16 cellular contexts compared by ENCODE assay signal in genomic region chr16:58510776-58511628, GRCh38. TPM values are rescaled to one million over a fixed set of nuclear protein-coding genes. Genes with fewer than 3 reads are reported as not detected.
A peak's percentile ranks its signal among the peaks of the same experiment; 100 is the strongest.
DNase-seq lines count a peak whose midpoint lies in the region; TF ChIP-seq lines count a peak whose summit lies in the region.
"Had no signal": no experiment of that assay in that cellular context is flagged by ENCODE, and none has a peak within 500 bp of the region (broad histone marks: within the 10 kb centered on the region; RNA-seq: fewer than 3 reads in every experiment).

No MANE protein-coding gene starts in this region.

- peaks cover 65% of the 10 kb centered on the region for H3K36me3 Mint-ChIP-seq in Caco-2 (ENCODE audit: insufficient read depth, unreplicated experiment)
- peaks cover 24% of the 10 kb centered on the region for H3K36me3 Mint-ChIP-seq in endodermal cell (ENCODE audit: low read depth)
- H3K36me3 Mint-ChIP-seq in T-helper 2 cell treated with Interferon-gamma antibody and Interleukin-4, amounts not matched to agents 5 μg/mL and 100 μg/mL, for 36 hours (ENCODE audit: low read depth), result peaks cover 4% of the 10 kb centered on the region

- H3K4me3 ChIP-seq in Caco-2 (ENCODE audit: low read depth, low read length) (no peak overlapping the region), HEK293 (ENCODE audit: low read depth, low read length) (no peak overlapping the region), endodermal cell (ENCODE audit: low read length) (no peak overlapping the region)
- H3K4me3 ChIP-seq: body of pancreas, coronary artery, right lobe of liver, SK-N-MC, vagina had no signal

- no peak overlapping the region for H3K9ac ChIP-seq in endodermal cell (ENCODE audit: extremely low read depth, low read length, poor library complexity, severe bottlenecking)
- H3K9ac ChIP-seq: KMS-11 had no signal

- intact Hi-C loops in Caco-2 (cut with micrococcal nuclease; ENCODE audit: unreplicated experiment), result no loop called here
- intact Hi-C loops in posterior vena cava (cut with DNase I), result loop anchor here in 1 of 2 donors (10.0 kb wide), 1 partner anchor 124 kb away; no protein-coding TSS in a partner anchor

- H3K9me3 Mint-ChIP-seq in Caco-2 (ENCODE audit: unreplicated experiment), result no peaks in the 10 kb centered on the region
- no peaks in the 10 kb centered on the region for H3K9me3 Mint-ChIP-seq in endodermal cell
- H3K9me3 Mint-ChIP-seq in T-helper 2 cell treated with Interferon-gamma antibody and Interleukin-4, amounts not matched to agents 5 μg/mL and 100 μg/mL, for 36 hours, result no peaks in the 10 kb centered on the region
- H3K9me3 Mint-ChIP-seq: activated naive CD4-positive, alpha-beta T cell treated with anti-CD3 and anti-CD28 coated beads, Interleukin-2, amount 50 U/mL, for 24 hours had no signal

- CTCF ChIA-PET in Caco-2 (lab: Charles Lee) (interaction anchor here (0.6 to 2.1 kb wide), 3 partner anchors 11 to 144 kb away, joined by 3 to 9 read pairs (median 3); partner anchors contain the start of gene NDRG4), HEK293 (lab: Yijun Ruan, JAX) (interaction anchor here (0.6 to 2.5 kb wide), 16 partner anchors 9 to 260 kb away, joined by 3 to 12 read pairs (median 4); partner anchors contain the start of gene NDRG4)

- H3K36me3 ChIP-seq in Caco-2 (ENCODE audit: control insufficient read depth, insufficient read depth, low read length), result no peaks in the 10 kb centered on the region
- H3K36me3 ChIP-seq in HEK293 (ENCODE audit: control insufficient read depth in 2 of 2, insufficient read depth in 1 of 2, low read length in 2 of 2), result peaks cover 0 to 9% of the 10 kb centered on the region in 2 experiments; a peak in 1 of 3 replicates
- H3K36me3 ChIP-seq in endodermal cell (ENCODE audit: control insufficient read depth, insufficient read depth, low read length), result peaks cover 32% of the 10 kb centered on the region
- H3K36me3 ChIP-seq: neutrophil, right lobe of liver, vagina had no signal

- no peak for TF ChIP-seq CTCF in Caco-2 (IDR thresholded peaks at IDR 0.05; ENCODE audit: insufficient read depth in 1 of 2, low read depth in 1 of 2, low read length in 1 of 2, severe bottlenecking in 1 of 2, unreplicated experiment in 1 of 2)
- no peak for TF ChIP-seq CTCF in HEK293 (tag by site-specific recombination; IDR thresholded peaks at IDR 0.05)
- no peak for TF ChIP-seq CTCF in endodermal cell (conservative IDR thresholded peaks at IDR 0.05)

- H3K27me3 ChIP-seq in Caco-2 (replicated peaks; ENCODE audit: control insufficient read depth, insufficient read depth, low read length) (no peaks in the 10 kb centered on the region), endodermal cell (ENCODE audit: control insufficient read depth, insufficient read depth, low read length, poor library complexity, severe bottlenecking) (no peaks in the 10 kb centered on the region)
- H3K27me3 ChIP-seq: body of pancreas, neutrophil, right lobe of liver, vagina had no signal

- H3K9me3 ChIP-seq in Caco-2 (no peaks in the 10 kb centered on the region), HEK293 (ENCODE audit: control insufficient read depth, insufficient read depth, low read depth, low read length) (no peaks in the 10 kb centered on the region), endodermal cell (ENCODE audit: control insufficient read depth, low read length) (no peaks in the 10 kb centered on the region)
- H3K9me3 ChIP-seq: body of pancreas, neutrophil, right lobe of liver, vagina had no signal

- H3K4me1 Mint-ChIP-seq in Caco-2 (ENCODE audit: low read depth, unreplicated experiment) (peaks cover 26% of the 10 kb centered on the region), endodermal cell (peaks cover 5% of the 10 kb centered on the region)
- peaks cover 6% of the 10 kb centered on the region for H3K4me1 Mint-ChIP-seq in T-helper 2 cell treated with Interferon-gamma antibody and Interleukin-4, amounts not matched to agents 5 μg/mL and 100 μg/mL, for 36 hours (ENCODE audit: low read depth)

- H3K27ac Mint-ChIP-seq in Caco-2 (ENCODE audit: unreplicated experiment) (peak overlapping the region; percentile 61), endodermal cell (peak overlapping the region; percentile 61)
- no peak overlapping the region for H3K27ac Mint-ChIP-seq in T-helper 2 cell treated with Interferon-gamma antibody and Interleukin-4, amounts not matched to agents 5 μg/mL and 100 μg/mL, for 36 hours
- H3K27ac Mint-ChIP-seq: activated naive CD4-positive, alpha-beta T cell treated with anti-CD3 and anti-CD28 coated beads, Interleukin-2, amount 50 U/mL, for 24 hours had no signal

- no TSS peak for BruUV-seq in Caco-2 (replicated peaks; lab: Mats Ljungman, UMichigan)

- DNase-seq in Caco-2 (peak in 1 of 2 experiments; percentile 38), endodermal cell (no peak), posterior vena cava (ENCODE audit: low spot score) (peak; percentile 75), DMS53 (lab: John Stamatoyannopoulos, UW) (no peak)
- no peak for DNase-seq in T-helper 2 cell treated with Interferon-gamma antibody and Interleukin-4, amounts not matched to agents 5 μg/mL and 100 μg/mL, for 36 hours (ENCODE audit: low spot score)
- DNase-seq in stimulated activated CD4-positive, alpha-beta T cell treated with anti-CD3 and anti-CD28 coated beads, Interleukin-4, amount 100 ng/mL, for 4 hours, result no peak
- DNase-seq: T1000 had no signal

- 88 to 94% methylated on average over 21 to 30 of the region's 30 CpGs for WGBS in endodermal cell (ENCODE audit: insufficient coverage in 1 of 2, insufficient read length in 1 of 2), 2 experiments

- POLR2A ChIA-PET in Caco-2 (lab: Charles Lee), result no interaction called here
- POLR2A ChIA-PET in HEK293 (lab: Yijun Ruan, JAX), result interaction anchor here (0.6 kb wide), 1 partner anchor 111 kb away, joined by 5 read pairs; no protein-coding TSS in a partner anchor

- H3K27ac ChIP-seq in HEK293 (ENCODE audit: extremely low read depth, low read depth, low read length), result no peak overlapping the region
- no peak overlapping the region for H3K27ac ChIP-seq in endodermal cell (ENCODE audit: low read depth, low read length)
- H3K27ac ChIP-seq: body of pancreas, coronary artery, KMS-11, neutrophil, right lobe of liver, SK-N-MC, vagina had no signal

- H3K4me1 ChIP-seq in Caco-2, result peaks cover 11% of the 10 kb centered on the region
- no peaks in the 10 kb centered on the region for H3K4me1 ChIP-seq in HEK293 (ENCODE audit: control insufficient read depth, insufficient read depth, low read length)
- H3K4me1 ChIP-seq in endodermal cell (ENCODE audit: control insufficient read depth, insufficient read depth, low read length), result no peaks in the 10 kb centered on the region

- no peak overlapping the region for H3K4me3 Mint-ChIP-seq in Caco-2 (ENCODE audit: unreplicated experiment)
- H3K4me3 Mint-ChIP-seq in endodermal cell, result no peak overlapping the region
- no peak overlapping the region for H3K4me3 Mint-ChIP-seq in T-helper 2 cell treated with Interferon-gamma antibody and Interleukin-4, amounts not matched to agents 5 μg/mL and 100 μg/mL, for 36 hours

- no peaks in the 10 kb centered on the region for H3K27me3 Mint-ChIP-seq in Caco-2 (ENCODE audit: insufficient read depth, unreplicated experiment)
- no peaks in the 10 kb centered on the region for H3K27me3 Mint-ChIP-seq in endodermal cell (ENCODE audit: insufficient read depth)
- H3K27me3 Mint-ChIP-seq in T-helper 2 cell treated with Interferon-gamma antibody and Interleukin-4, amounts not matched to agents 5 μg/mL and 100 μg/mL, for 36 hours (ENCODE audit: low read depth), result no peaks in the 10 kb centered on the region
- H3K27me3 Mint-ChIP-seq: activated naive CD4-positive, alpha-beta T cell treated with anti-CD3 and anti-CD28 coated beads, Interleukin-2, amount 50 U/mL, for 24 hours had no signal

TF ChIP-seq in HEK293, 187 proteins besides CTCF, POLR2A, EP300 and RAD21 (continues in another document):
- 0 out of 2 replicates have a peak, but pooled peaks have one; percentile 10 for TF ChIP-seq EGR2 (tag by site-specific recombination; IDR thresholded peaks at IDR 0.05; ENCODE audit: low read depth)
- TF ChIP-seq KLF1 (tag by site-specific recombination; IDR thresholded peaks at IDR 0.05), result no peak

RNA-seq across cellular contexts. Expression of gene SETD6, which starts 4.3 kb away (rescaled TPM):
- 34.9 and 41.7 TPM in 2 replicates for total RNA-seq in Caco-2 (2022)
- total RNA-seq in endodermal cell, result 10 to 100 TPM; 37.2 to 42.3 TPM
- polyA plus RNA-seq in endodermal cell (2013, experiment 1 of 2), result 26.0 TPM
- polyA plus RNA-seq in endodermal cell (2013, experiment 2 of 2), result 21.5 TPM
- total RNA-seq in posterior vena cava, result 10 to 100 TPM in 1 of 2 donors, 1 to 10 TPM in 1; 9.9 to 13.5 TPM

RNA-seq across cellular contexts. Expression of gene NDRG4, which starts 11.1 kb away (rescaled TPM):
- total RNA-seq in Caco-2 (2022) (6.7 and 10.7 TPM in 2 replicates), endodermal cell (10 to 100 TPM; 81.9 to 95.9 TPM), posterior vena cava (1 to 10 TPM; 5.8 to 8.6 TPM)
- 76.8 TPM for polyA plus RNA-seq in endodermal cell (2013, experiment 1 of 2)
- polyA plus RNA-seq in endodermal cell (2013, experiment 2 of 2), result 71.1 TPM
